In genomic region chr5:65722575-65723424, GRCh38 we compare ENCODE assay signal across 8 cellular contexts. TPM values are rescaled to one million over a fixed set of nuclear protein-coding genes. Genes with fewer than 3 reads are reported as not detected.
A peak's percentile ranks its signal among the peaks of the same experiment; 100 is the strongest.
DNase-seq lines count a peak whose midpoint lies in the region; ATAC-seq and TF ChIP-seq lines count a peak whose summit lies in the region.

No MANE protein-coding gene starts in this region.

- peak overlapping the region; percentile 86 to 99 for H3K4me3 Mint-ChIP-seq in H9

- peak; percentile 71 for DNase-seq in DMS114 treated with DMSO at 0.1 percent for 48 hours (lab: John Stamatoyannopoulos, UW; ENCODE audit: unreplicated experiment)
- peak; percentile 55 for DNase-seq in H9
- peak; percentile 53 for DNase-seq in NCI-H774 (lab: John Stamatoyannopoulos, UW)
- DNase-seq in left ventricle myocardium superior = no peak
- DNase-seq in trophoblast cell = peak in 1 of 2 donors; percentile 54

- no CpG with 5 or more reads among the region's 29 CpGs for WGBS in H9 (ENCODE audit: extremely low coverage, insufficient read length, low lambda C conversion rate)
- WGBS in trophoblast cell (ENCODE audit: extremely low coverage, insufficient coverage, insufficient read length) = no CpG with 5 or more reads among the region's 29 CpGs

- H3K4me1 ChIP-seq in H9 (ENCODE audit: insufficient read depth, low read length) (no peaks in the 10 kb centered on the region), trophoblast cell (ENCODE audit: control insufficient read depth in 1 of 2, insufficient read depth in 2 of 2, low read length in 2 of 2) (peaks cover 0 to 2% of the 10 kb centered on the region in 2 experiments)

- peak overlapping the region; percentile 95 for H3K14ac ChIP-seq in H9 (ENCODE audit: insufficient read depth, low read length)
- H3K14ac ChIP-seq in trophoblast cell (ENCODE audit: low read length) = peak overlapping the region; percentile 82

- H4K20me1 ChIP-seq in H9 (ENCODE audit: control insufficient read depth, insufficient read depth, insufficient read length) = no peaks in the 10 kb centered on the region

- H3T11ph ChIP-seq in H9 (ENCODE audit: low read length) = peak overlapping the region; percentile 69

- no peak overlapping the region for H4K91ac ChIP-seq in H9 (ENCODE audit: insufficient read length, low read depth, low read length)
- peak overlapping the region; percentile 87 for H4K91ac ChIP-seq in trophoblast cell (ENCODE audit: low read depth, low read length)

- no peak overlapping the region for H2BK120ac ChIP-seq in H9 (ENCODE audit: low read depth, low read length, poor library complexity, severe bottlenecking)
- peak overlapping the region; percentile 92 for H2BK120ac ChIP-seq in trophoblast cell (ENCODE audit: insufficient read depth, low read length, poor library complexity)

- H3K27me3 ChIP-seq in H9 (ENCODE audit: insufficient read depth, low read length) (no peaks in the 10 kb centered on the region), trophoblast cell (ENCODE audit: insufficient read depth, low read length) (no peaks in the 10 kb centered on the region)

- no peak for TF ChIP-seq CTCF in H9 (conservative IDR thresholded peaks at IDR 0.05)

- H3K9me3 ChIP-seq in H9 (ENCODE audit: control insufficient read depth, low read depth, low read length) (no peaks in the 10 kb centered on the region), trophoblast cell (ENCODE audit: insufficient read depth, low read depth, low read length) (no peaks in the 10 kb centered on the region)

- intact Hi-C loops in left ventricle myocardium superior (cut with micrococcal nuclease) = no loop called here

- peak overlapping the region; percentile 46 for H3K4me2 ChIP-seq in H9 (ENCODE audit: insufficient read depth, insufficient read length, low read length)
- peak overlapping the region; percentile 83 for H3K4me2 ChIP-seq in trophoblast cell (ENCODE audit: low read length)

- H4K12ac ChIP-seq in trophoblast cell (ENCODE audit: low read depth, low read length) = peak overlapping the region; percentile 73

- no peaks in the 10 kb centered on the region; a peak in 1 of 5 replicates for H3K9me3 Mint-ChIP-seq in H9

- peak overlapping the region; percentile 14 for H3K56ac ChIP-seq in H9 (ENCODE audit: insufficient read length, low read depth, low read length)

- no peak overlapping the region for H2AFZ ChIP-seq in H9 (ENCODE audit: low read length)
- H2AFZ ChIP-seq in trophoblast cell (ENCODE audit: insufficient read depth, low read length, poor library complexity) = peak overlapping the region; percentile 88

- H2BK15ac ChIP-seq in H9 (ENCODE audit: low read depth, low read length) = no peak overlapping the region

- peak overlapping the region; percentile 97 to 99 (median 99) for H3K27ac Mint-ChIP-seq in H9

- H3K4me3 ChIP-seq in trophoblast cell (ENCODE audit: low read depth, low read length) = peak overlapping the region; percentile 95

- H4K8ac ChIP-seq in H9 (replicated peaks; ENCODE audit: insufficient read length, low read depth, low read length) (no peak overlapping the region), trophoblast cell (ENCODE audit: low read depth, low read length) (peak overlapping the region; percentile 84)

- H3K4ac ChIP-seq in H9 (ENCODE audit: low read depth, low read length) (peak overlapping the region; percentile 31; the same call in 1 of the 2 replicates), trophoblast cell (ENCODE audit: low read depth, low read length) (peak overlapping the region; percentile 95)

- H2BK20ac ChIP-seq in H9 (ENCODE audit: low read depth, low read length, poor library complexity, severe bottlenecking) = no peak overlapping the region

- peak overlapping the region; percentile 7 for H4K5ac ChIP-seq in H9 (ENCODE audit: insufficient read length, low read depth, low read length)

- H2BK5ac ChIP-seq in H9 (ENCODE audit: insufficient read length, low read length) = no peak overlapping the region
- peak overlapping the region; percentile 89 for H2BK5ac ChIP-seq in trophoblast cell (ENCODE audit: low read depth, low read length, poor library complexity)

- peak; percentile 45 for ATAC-seq in left ventricle myocardium superior
- ATAC-seq in GM18517 (IDR thresholded peaks at IDR 0.05; ENCODE audit: unreplicated experiment) = no peak
- no peak for ATAC-seq in HG03460 (IDR thresholded peaks at IDR 0.05; ENCODE audit: unreplicated experiment)

- H3K79me1 ChIP-seq in H9 (ENCODE audit: insufficient read depth, low read depth, low read length, poor library complexity, severe bottlenecking) = peaks cover 2% of the 10 kb centered on the region
- peaks cover 11% of the 10 kb centered on the region for H3K79me1 ChIP-seq in trophoblast cell (ENCODE audit: low read length)

- H3K27ac ChIP-seq in H9 (ENCODE audit: insufficient read length, low read depth, low read length) (peak overlapping the region; percentile 57), angular gyrus (ENCODE audit: low read depth, low read length) (peak overlapping the region; percentile 68), trophoblast cell (ENCODE audit: low read depth, low read length) (peak overlapping the region; percentile 12)

- H2AK5ac ChIP-seq in H9 (ENCODE audit: insufficient read length, low read length) (no peak overlapping the region), trophoblast cell (ENCODE audit: low read length) (peak overlapping the region; percentile 90)

- peaks cover 6 to 19% (median 12%) of the 10 kb centered on the region in 3 experiments; a peak in 6 of 7 replicates for H3K36me3 Mint-ChIP-seq in H9 (ENCODE audit: insufficient read depth in 1 of 3, low read depth in 3 of 3)

- H3K79me2 ChIP-seq in H9 (ENCODE audit: insufficient read depth, low read length) (peaks cover 25% of the 10 kb centered on the region; the same call in 1 of the 2 replicates), trophoblast cell (ENCODE audit: control insufficient read depth, insufficient read depth, low read length, poor library complexity) (peaks cover 11% of the 10 kb centered on the region)

- H3K18ac ChIP-seq in H9 (ENCODE audit: insufficient read length, low read depth, low read length) (peak overlapping the region; percentile 88), trophoblast cell (ENCODE audit: low read length) (peak overlapping the region; percentile 81)

- H3K23ac ChIP-seq in H9 (ENCODE audit: insufficient read length, low read depth, low read length) = no peak overlapping the region
- H3K23ac ChIP-seq in trophoblast cell (ENCODE audit: low read length) = no peak overlapping the region

- H3K9ac ChIP-seq in H9 (ENCODE audit: extremely low read depth, insufficient read length, low read length) (peak overlapping the region; percentile 93), trophoblast cell (ENCODE audit: low read length) (peak overlapping the region; percentile 60)

- H3K36me3 ChIP-seq in trophoblast cell (ENCODE audit: control insufficient read depth in 1 of 2, insufficient read depth in 2 of 2, low read length in 2 of 2) = peaks cover 0 to 3% of the 10 kb centered on the region in 2 experiments

- H3K23me2 ChIP-seq in H9 (ENCODE audit: insufficient read length, low read depth, low read length, poor library complexity, severe bottlenecking) = peaks cover 2% of the 10 kb centered on the region

- H2BK12ac ChIP-seq in H9 (ENCODE audit: insufficient read length, low read depth, low read length) = no peak overlapping the region
- H2BK12ac ChIP-seq in trophoblast cell (ENCODE audit: low read length) = no peak overlapping the region

- peaks cover 17 to 27% of the 10 kb centered on the region in 2 experiments for H3K4me1 Mint-ChIP-seq in H9

- no peaks in the 10 kb centered on the region for H3K27me3 Mint-ChIP-seq in H9 (ENCODE audit: low read depth)

RNA-seq across cellular contexts. Expression of gene NLN, which starts 0.8 kb away (rescaled TPM):
- total RNA-seq in H9 (2021) (126 and 137 TPM in 2 replicates), left ventricle myocardium superior (14.1 TPM)
- polyA plus RNA-seq in trophoblast cell (2013) = 18.8 and 19.4 TPM in 2 replicates

RNA-seq across cellular contexts. Expression of gene SGTB, which starts 0.9 kb away (rescaled TPM):
- total RNA-seq in H9 (2021) = 18.7 and 19.6 TPM in 2 replicates
- total RNA-seq in left ventricle myocardium superior = 4.6 TPM
- polyA plus RNA-seq in trophoblast cell (2013) = 4.3 and 4.5 TPM in 2 replicates

Comparison
In these comparisons a context has a peak if more than half of its experiments do, and no peak if none do; other contexts are left out.
1. H3K27ac ChIP-seq: peak in every context shown above with its lines; median percentile 68 in angular gyrus; 57 in H9; 12 in trophoblast cell.